ENCODE assay signal across 7 cellular contexts in the genomic region with DNA sequence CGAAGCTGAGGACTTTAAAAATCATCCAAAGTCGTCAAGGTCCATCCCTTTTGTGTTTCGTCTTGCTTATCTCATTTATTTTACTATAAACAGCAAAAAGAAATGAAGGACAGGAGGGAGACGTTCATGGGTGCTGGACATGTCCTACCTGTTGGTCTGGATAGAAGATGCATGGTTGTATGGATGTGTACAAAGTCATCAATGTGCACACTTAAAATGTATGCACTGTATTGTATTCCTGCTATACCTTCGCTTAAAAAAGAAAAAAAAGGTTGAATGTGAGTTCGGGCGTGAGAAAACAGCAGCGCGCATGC. TPM values are rescaled to one million over a fixed set of nuclear protein-coding genes. Genes with fewer than 3 reads are reported as not detected.
DNase-seq lines count a peak whose midpoint lies in the region; ATAC-seq, FAIRE-seq and TF ChIP-seq lines count a peak whose summit lies in the region.

No MANE protein-coding gene starts in this region.

- H3K4me1 ChIP-seq in HEK293 (ENCODE audit: control insufficient read depth, insufficient read depth, low read length) (no peaks in the 10 kb centered on the region), iPS-15b (ENCODE audit: control insufficient read depth, insufficient read depth, low read length) (peaks cover 5% of the 10 kb centered on the region)

- H3K4me3 ChIP-seq in HEK293 (ENCODE audit: low read depth, low read length) (peak overlapping the region; percentile 21), iPS-15b (ENCODE audit: low read depth, low read length) (peak overlapping the region; percentile 95)

- no peak for ATAC-seq in activated CD8-positive, alpha-beta T cell treated with anti-CD3 and anti-CD28 coated beads for 36 hours
- ATAC-seq in stimulated activated naive B cell treated with anti-CD40 and anti-IgM and Interleukin-4, amounts not matched to agents 10 μg/mL and 1 μg/mL and 100 μg/mL, for 72 hours (replicated peaks), result no peak
- ATAC-seq in HG02884 (IDR thresholded peaks at IDR 0.05; ENCODE audit: unreplicated experiment), result no peak

- peaks cover 37% of the 10 kb centered on the region for H3K4me1 Mint-ChIP-seq in activated CD8-positive, alpha-beta T cell treated with anti-CD3 and anti-CD28 coated beads for 36 hours (ENCODE audit: low read depth)
- peaks cover 17 to 41% of the 10 kb centered on the region in 2 donors for H3K4me1 Mint-ChIP-seq in stimulated activated naive B cell treated with anti-CD40 and anti-IgM and Interleukin-4, amounts not matched to agents 10 μg/mL and 1 μg/mL and 100 μg/mL, for 72 hours

- FAIRE-seq in GM12891 (lab: Jason Lieb, UNC), result no peak

- no peak for TF ChIP-seq CTCF in HEK293 (tag by site-specific recombination; IDR thresholded peaks at IDR 0.05)
- no peak for TF ChIP-seq CTCF in activated CD8-positive, alpha-beta T cell treated with anti-CD3 and anti-CD28 coated beads for 36 hours (IDR thresholded peaks at IDR 0.05)

- no peak overlapping the region for H3K27ac ChIP-seq in HEK293 (ENCODE audit: extremely low read depth, low read depth, low read length)

- H3K27ac Mint-ChIP-seq in activated CD8-positive, alpha-beta T cell treated with anti-CD3 and anti-CD28 coated beads for 36 hours, result peak overlapping the region; percentile 92
- H3K27ac Mint-ChIP-seq in stimulated activated naive B cell treated with anti-CD40 and anti-IgM and Interleukin-4, amounts not matched to agents 10 μg/mL and 1 μg/mL and 100 μg/mL, for 72 hours, result peak overlapping the region; percentile 97

- H3K27me3 Mint-ChIP-seq in activated CD8-positive, alpha-beta T cell treated with anti-CD3 and anti-CD28 coated beads for 36 hours, result no peaks in the 10 kb centered on the region
- no peaks in the 10 kb centered on the region for H3K27me3 Mint-ChIP-seq in stimulated activated naive B cell treated with anti-CD40 and anti-IgM and Interleukin-4, amounts not matched to agents 10 μg/mL and 1 μg/mL and 100 μg/mL, for 72 hours

- H3K4me3 Mint-ChIP-seq in activated CD8-positive, alpha-beta T cell treated with anti-CD3 and anti-CD28 coated beads for 36 hours, result peak overlapping the region; percentile 90
- peak overlapping the region; percentile 92 to 98 for H3K4me3 Mint-ChIP-seq in stimulated activated naive B cell treated with anti-CD40 and anti-IgM and Interleukin-4, amounts not matched to agents 10 μg/mL and 1 μg/mL and 100 μg/mL, for 72 hours

- H3K9me3 Mint-ChIP-seq in activated CD8-positive, alpha-beta T cell treated with anti-CD3 and anti-CD28 coated beads for 36 hours, result no peaks in the 10 kb centered on the region
- peaks cover 5 to 7% of the 10 kb centered on the region in 2 donors for H3K9me3 Mint-ChIP-seq in stimulated activated naive B cell treated with anti-CD40 and anti-IgM and Interleukin-4, amounts not matched to agents 10 μg/mL and 1 μg/mL and 100 μg/mL, for 72 hours

- H3K36me3 ChIP-seq in HEK293 (ENCODE audit: control insufficient read depth in 2 of 2, insufficient read depth in 1 of 2, low read length in 2 of 2), result no peaks in the 10 kb centered on the region; a peak in 1 of 3 replicates
- no peaks in the 10 kb centered on the region for H3K36me3 ChIP-seq in iPS-15b (ENCODE audit: control insufficient read depth, insufficient read depth, low read length)

- no peak for TF ChIP-seq POLR2A in GM12891 (IDR thresholded peaks at IDR 0.05; ENCODE audit: low read depth, low read length)

- POLR2A ChIA-PET in HEK293 (lab: Yijun Ruan, JAX), result no interaction called here
- POLR2A ChIA-PET in activated CD8-positive, alpha-beta T cell treated with anti-CD3 and anti-CD28 coated beads for 36 hours (lab: Charles Lee), result interaction anchor here (0.6 to 4.9 kb wide), 18 partner anchors 7 to 352 kb away, joined by 3 to 42 read pairs (median 4); partner anchors contain the start of genes GRPEL1, KIAA0232 and TBC1D14

- peaks cover 14% of the 10 kb centered on the region for H3K36me3 Mint-ChIP-seq in activated CD8-positive, alpha-beta T cell treated with anti-CD3 and anti-CD28 coated beads for 36 hours (ENCODE audit: low read depth)
- peaks cover 7 to 15% of the 10 kb centered on the region in 2 donors for H3K36me3 Mint-ChIP-seq in stimulated activated naive B cell treated with anti-CD40 and anti-IgM and Interleukin-4, amounts not matched to agents 10 μg/mL and 1 μg/mL and 100 μg/mL, for 72 hours

- H3K27me3 ChIP-seq in iPS-15b (ENCODE audit: control insufficient read depth, insufficient read depth, low read length), result peaks cover 3% of the 10 kb centered on the region

- intact Hi-C loops in activated CD8-positive, alpha-beta T cell treated with anti-CD3 and anti-CD28 coated beads for 36 hours (cut with micrococcal nuclease), result loop anchor here (5.0 kb wide), 1 partner anchor 38 kb away; no protein-coding TSS in a partner anchor

- H3K9ac ChIP-seq in iPS-15b (ENCODE audit: low read depth, low read length), result no peak overlapping the region

- CTCF ChIA-PET in HEK293 (lab: Yijun Ruan, JAX), result interaction anchor here (0.6 to 8.5 kb wide), 3 partner anchors 158 to 391 kb away, joined by 3 to 111 read pairs (median 4); no protein-coding TSS in a partner anchor
- CTCF ChIA-PET in activated CD8-positive, alpha-beta T cell treated with anti-CD3 and anti-CD28 coated beads for 36 hours (lab: Charles Lee), result interaction anchor here (0.8 to 8.0 kb wide), 5 partner anchors 14 to 327 kb away, joined by 3 to 205 read pairs (median 14); partner anchors contain the start of gene TADA2B

- H3K9me3 ChIP-seq in HEK293 (ENCODE audit: control insufficient read depth, insufficient read depth, low read depth, low read length) (no peaks in the 10 kb centered on the region), iPS-15b (ENCODE audit: control insufficient read depth, insufficient read depth, low read length) (no peaks in the 10 kb centered on the region)

- no peak for DNase-seq in activated CD8-positive, alpha-beta T cell treated with anti-CD3 and anti-CD28 coated beads for 36 hours
- DNase-seq in stimulated activated naive B cell treated with anti-CD40 and anti-IgM and Interleukin-4, amounts not matched to agents 10 μg/mL and 1 μg/mL and 100 μg/mL, for 72 hours, result no peak
- DNase-seq in NCI-H1092 (lab: John Stamatoyannopoulos, UW), result no peak
- DNase-seq in GM12891 (ENCODE audit: insufficient read length, low spot score), result no peak

TF ChIP-seq in HEK293, 187 proteins besides CTCF, POLR2A, EP300 and RAD21 (continues in another document):
- TF ChIP-seq, protein P1, sequence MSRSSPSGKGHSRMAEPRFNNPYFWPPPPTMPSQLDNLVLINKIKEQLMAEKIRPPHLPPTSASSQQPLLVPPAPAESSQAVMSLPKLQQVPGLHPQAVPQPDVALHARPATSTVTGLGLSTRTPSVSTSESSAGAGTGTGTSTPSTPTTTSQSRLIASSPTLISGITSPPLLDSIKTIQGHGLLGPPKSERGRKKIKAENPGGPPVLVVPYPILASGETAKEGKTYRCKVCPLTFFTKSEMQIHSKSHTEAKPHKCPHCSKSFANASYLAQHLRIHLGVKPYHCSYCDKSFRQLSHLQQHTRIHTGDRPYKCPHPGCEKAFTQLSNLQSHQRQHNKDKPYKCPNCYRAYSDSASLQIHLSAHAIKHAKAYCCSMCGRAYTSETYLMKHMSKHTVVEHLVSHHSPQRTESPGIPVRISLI (tag by site-specific recombination; IDR thresholded peaks at IDR 0.05), result peak; percentile 88

TF ChIP-seq in GM12891, 5 proteins besides CTCF, POLR2A, EP300 and RAD21:
- no peak for TF ChIP-seq TAF1 (IDR thresholded peaks at IDR 0.05; ENCODE audit: low read depth, low read length)
- TF ChIP-seq POLR2AphosphoS5 (IDR thresholded peaks at IDR 0.05; ENCODE audit: low read depth, low read length), result no peak
- no peak for TF ChIP-seq POU2F2 (IDR thresholded peaks at IDR 0.05; ENCODE audit: low read depth, low read length)
- no peak for TF ChIP-seq PAX5 (IDR thresholded peaks at IDR 0.05; ENCODE audit: insufficient read depth, low read length, severe bottlenecking)
- TF ChIP-seq SPI1 (IDR thresholded peaks at IDR 0.05; ENCODE audit: low read depth, low read length), result no peak

RNA-seq across cellular contexts. Expression of gene BLOC1S4, which starts 0.3 kb away (rescaled TPM):
- 10 to 100 TPM; 19.1 to 21.8 TPM for total RNA-seq in activated CD8-positive, alpha-beta T cell treated with anti-CD3 and anti-CD28 coated beads for 36 hours
- polyA plus RNA-seq in GM12891 (2012; ENCODE audit: low read depth, missing spikeins), result 10.5 TPM

RNA-seq across cellular contexts. Expression of gene MRFAP1L1, which starts 6.0 kb away (rescaled TPM):
- total RNA-seq in activated CD8-positive, alpha-beta T cell treated with anti-CD3 and anti-CD28 coated beads for 36 hours, result 10 to 100 TPM; 36.7 to 39.2 TPM
- polyA plus RNA-seq in GM12891 (2012; ENCODE audit: low read depth, missing spikeins), result 27.7 TPM

RNA-seq across cellular contexts. Expression of gene S100P, which starts 22.0 kb away (rescaled TPM):
- 1 to 10 TPM; 3.4 to 4.3 TPM for total RNA-seq in activated CD8-positive, alpha-beta T cell treated with anti-CD3 and anti-CD28 coated beads for 36 hours
- not detected for polyA plus RNA-seq in GM12891 (2012; ENCODE audit: low read depth, missing spikeins)
